ENCODE assay signal across 17 cellular contexts in genomic region chr13:44423824-44424223, GRCh38. TPM values are rescaled to one million over a fixed set of nuclear protein-coding genes. Genes with fewer than 3 reads are reported as not detected.
"Had no signal": no experiment of that assay in that cellular context is flagged by ENCODE, and none has a peak within 500 bp of the region (broad histone marks: within the 10 kb centered on the region; RNA-seq: fewer than 3 reads in every experiment).

No MANE protein-coding gene starts in this region.

- H3K27me3 ChIP-seq: colonic mucosa, sigmoid colon, stomach, thyroid gland had no signal

- H3K36me3 Mint-ChIP-seq: stimulated activated effector memory CD8-positive, alpha-beta T cell treated with anti-CD3 and anti-CD28 coated beads, Interleukin-12 subunit alpha, Interleukin-12 subunit beta, amount 100 ng/mL, for 72 hours; type B pancreatic cell had no signal

- H3K9me3 ChIP-seq: colonic mucosa, lower lobe of right lung, sigmoid colon, stomach, thyroid gland had no signal

- H3K4me1 ChIP-seq: colonic mucosa, lower lobe of right lung, psoas muscle, sigmoid colon, stomach had no signal

- H3K27ac Mint-ChIP-seq: dendritic cell treated with granulocyte-macrophage colony-stimulating factor and Interleukin-4, amounts not matched to agents 40 ng/mL and 50 ng/mL, for 4 days; stimulated activated effector memory CD8-positive, alpha-beta T cell treated with anti-CD3 and anti-CD28 coated beads, Interleukin-12 subunit alpha, Interleukin-12 subunit beta, amount 100 ng/mL, for 72 hours; type B pancreatic cell had no signal

- H3K4me3 ChIP-seq: colonic mucosa, lower lobe of right lung, psoas muscle, sigmoid colon, stomach, thyroid gland had no signal

- H3K4me3 Mint-ChIP-seq: dendritic cell treated with granulocyte-macrophage colony-stimulating factor and Interleukin-4, amounts not matched to agents 40 ng/mL and 50 ng/mL, for 4 days; naive thymus-derived CD8-positive, alpha-beta T cell; neural crest cell; stimulated activated effector memory CD8-positive, alpha-beta T cell treated with anti-CD3 and anti-CD28 coated beads, Interleukin-12 subunit alpha, Interleukin-12 subunit beta, amount 100 ng/mL, for 72 hours; type B pancreatic cell had no signal

- H3K9me3 Mint-ChIP-seq: dendritic cell treated with granulocyte-macrophage colony-stimulating factor and Interleukin-4, amounts not matched to agents 40 ng/mL and 50 ng/mL, for 4 days; naive thymus-derived CD8-positive, alpha-beta T cell; stimulated activated effector memory CD8-positive, alpha-beta T cell treated with anti-CD3 and anti-CD28 coated beads, Interleukin-12 subunit alpha, Interleukin-12 subunit beta, amount 100 ng/mL, for 72 hours; type B pancreatic cell had no signal

- DNase-seq: colonic mucosa; effector CD8-positive, alpha-beta T cell; left ventricle myocardium superior; lower lobe of right lung; naive thymus-derived CD8-positive, alpha-beta T cell; psoas muscle; right cardiac atrium; sigmoid colon; stimulated activated CD4-positive, alpha-beta T cell treated with anti-CD3 and anti-CD28 coated beads, Interleukin-4, amount 100 ng/mL, for 24 hours; stimulated activated naive CD4-positive, alpha-beta T cell treated with Interleukin-2 at 50 U/mL for 16 hours; stomach; thyroid gland had no signal

- H3K36me3 ChIP-seq: colonic mucosa, lower lobe of right lung, sigmoid colon, thyroid gland had no signal

- H3K27ac ChIP-seq: colonic mucosa, lower lobe of right lung, psoas muscle, sigmoid colon, stomach, thyroid gland had no signal

- H3K4me1 Mint-ChIP-seq: stimulated activated effector memory CD8-positive, alpha-beta T cell treated with anti-CD3 and anti-CD28 coated beads, Interleukin-12 subunit alpha, Interleukin-12 subunit beta, amount 100 ng/mL, for 72 hours had no signal

RNA-seq across cellular contexts. Expression of gene SERP2, which starts 50.2 kb away (rescaled TPM):
- total RNA-seq: endothelial cell of umbilical vein; naive thymus-derived CD8-positive, alpha-beta T cell had no signal
